ENCODE assay signal across 13 cellular contexts in genomic region chr16:67252806-67253497, GRCh38. TPM values are rescaled to one million over a fixed set of nuclear protein-coding genes. Genes with fewer than 3 reads are reported as not detected.
DNase-seq lines count a peak whose midpoint lies in the region; FAIRE-seq and TF ChIP-seq lines count a peak whose summit lies in the region.
"Had no signal": no experiment of that assay in that cellular context is flagged by ENCODE, and none has a peak within 500 bp of the region (broad histone marks: within the 10 kb centered on the region; RNA-seq: fewer than 3 reads in every experiment).

No MANE protein-coding gene starts in this region.

- no peaks in the 10 kb centered on the region for H3K36me3 Mint-ChIP-seq in neural crest cell (ENCODE audit: low read depth)

- H3K9me3 Mint-ChIP-seq in neural crest cell = no peaks in the 10 kb centered on the region

- DNase-seq in NCI-H2171 treated with DMSO at 0.1 percent for 48 hours (lab: John Stamatoyannopoulos, UW) (peak; percentile 27), NCI-H2171 (lab: John Stamatoyannopoulos, UW) (no peak), cerebellum (ENCODE audit: low spot score) (peak; percentile 51), neural crest cell (ENCODE audit: low read depth, low spot score) (no peak), CD1c-positive myeloid dendritic cell (ENCODE audit: extremely low spot score) (no peak), RCC 7860 (ENCODE audit: low spot score) (no peak), COLO668 (lab: John Stamatoyannopoulos, UW; ENCODE audit: unreplicated experiment) (no peak), DMS79 treated with DMSO at 0.1 percent for 48 hours (lab: John Stamatoyannopoulos, UW) (no peak)
- DNase-seq: NCI-H1048, NCI-H146, NCI-H2107, NCI-H510A, SIG-M5 had no signal

- peaks cover 16% of the 10 kb centered on the region for H3K4me1 Mint-ChIP-seq in neural crest cell

- FAIRE-seq in RCC 7860 (lab: Jason Lieb, UNC) = no peak

- peaks cover 32% of the 10 kb centered on the region for H3K27me3 Mint-ChIP-seq in neural crest cell (ENCODE audit: low read depth)

- peak overlapping the region; percentile 58 for H3K4me3 Mint-ChIP-seq in neural crest cell

- H3K27ac Mint-ChIP-seq in neural crest cell (ENCODE audit: unreplicated experiment) = no peak overlapping the region

- no peak for TF ChIP-seq CTCF in neural crest cell (conservative IDR thresholded peaks at IDR 0.05)

RNA-seq across cellular contexts. Expression of gene SLC9A5, which starts 4.2 kb away (rescaled TPM):
- total RNA-seq in cerebellum (3.9 TPM), neural crest cell (3.3 and 4.4 TPM in 2 replicates)

RNA-seq across cellular contexts. Expression of gene FHOD1, which starts 5.7 kb away (rescaled TPM):
- total RNA-seq in cerebellum = 5.8 TPM
- total RNA-seq in neural crest cell = 39.9 and 45.5 TPM in 2 replicates

RNA-seq across cellular contexts. Expression of gene TMEM208, which starts 26.0 kb away (rescaled TPM):
- 10.7 TPM for total RNA-seq in cerebellum
- total RNA-seq in neural crest cell = 35.7 and 36.1 TPM in 2 replicates

RNA-seq across cellular contexts. Expression of gene PLEKHG4, which starts 26.4 kb away (rescaled TPM):
- total RNA-seq in cerebellum = 3.9 TPM
- total RNA-seq in neural crest cell = 3.7 and 4.0 TPM in 2 replicates

RNA-seq across cellular contexts. Expression of gene ELMO3, which starts 54.0 kb away (rescaled TPM):
- total RNA-seq in cerebellum = 0.54 TPM
- total RNA-seq in neural crest cell = 3.9 and 4.5 TPM in 2 replicates

Comparison
In these comparisons a context has a peak if more than half of its experiments do, and no peak if none do; other contexts are left out.
1. DNase-seq: peak in NCI-H2171 treated with DMSO at 0.1 percent for 48 hours (single experiment) and cerebellum (single experiment); none in NCI-H2171 (single experiment), neural crest cell (single experiment), CD1c-positive myeloid dendritic cell (single experiment), RCC 7860 (single experiment), COLO668 (single experiment) and DMS79 treated with DMSO at 0.1 percent for 48 hours (single experiment).